ENCODE assay signal across 2 cellular contexts in genomic region chr3:50570508-50571279, GRCh38.
TF ChIP-seq lines count a peak whose summit lies in the region.

No MANE protein-coding gene starts in this region.

TF ChIP-seq in SK-N-SH, 30 proteins besides CTCF, POLR2A, EP300 and RAD21 (continued from another document):
- TF ChIP-seq RCOR1 (IDR thresholded peaks at IDR 0.05; ENCODE audit: low read length), result no peak
- TF ChIP-seq POLR2AphosphoS5 (IDR thresholded peaks at IDR 0.05; ENCODE audit: low read depth, low read length), result no peak
- TF ChIP-seq RFX5 (IDR thresholded peaks at IDR 0.05; ENCODE audit: low read length), result no peak
- no peak for TF ChIP-seq NFIC (IDR thresholded peaks at IDR 0.05; ENCODE audit: borderline replicate concordance)
- TF ChIP-seq REST (IDR thresholded peaks at IDR 0.05; ENCODE audit: low read depth, low read length), result no peak
- TF ChIP-seq JUND (IDR thresholded peaks at IDR 0.05), result no peak
- TF ChIP-seq ELF1 (IDR thresholded peaks at IDR 0.05), result no peak
- no peak for TF ChIP-seq IRF3 (IDR thresholded peaks at IDR 0.05; ENCODE audit: low read depth, low read length)
- TF ChIP-seq EZH2phosphoT487 (IDR thresholded peaks at IDR 0.05; ENCODE audit: borderline replicate concordance, low read depth), result no peak
- no peak for TF ChIP-seq USF1 (IDR thresholded peaks at IDR 0.05; ENCODE audit: borderline replicate concordance, low read depth)
- TF ChIP-seq FOXJ3 (CRISPR knock-in tag; IDR thresholded peaks at IDR 0.05), result no peak
- TF ChIP-seq FOSL2 (IDR thresholded peaks at IDR 0.05; ENCODE audit: borderline replicate concordance, low read depth), result no peak
- no peak for TF ChIP-seq CHD2 (IDR thresholded peaks at IDR 0.05; ENCODE audit: low read length, partially characterized antibody)

TF ChIP-seq in SK-N-SH treated with all-trans-retinoic acid at 6 μM for 48 hours, 23 proteins besides CTCF, POLR2A, EP300 and RAD21 (continued from another document):
- TF ChIP-seq POU6F1 (CRISPR knock-in tag; IDR thresholded peaks at IDR 0.05; ENCODE audit: borderline replicate concordance, low read depth) (no peak), BACH2 (CRISPR knock-in tag; IDR thresholded peaks at IDR 0.05; ENCODE audit: borderline replicate concordance) (no peak), TCF4 (CRISPR knock-in tag; IDR thresholded peaks at IDR 0.05; ENCODE audit: borderline replicate concordance) (no peak), ISL1 (CRISPR knock-in tag; IDR thresholded peaks at IDR 0.05) (no peak), SNAI2 (CRISPR knock-in tag; IDR thresholded peaks at IDR 0.05) (no peak), TOX (CRISPR knock-in tag; IDR thresholded peaks at IDR 0.05; ENCODE audit: borderline replicate concordance) (no peak), CREB5 (CRISPR knock-in tag; IDR thresholded peaks at IDR 0.05; ENCODE audit: low read depth) (no peak), ZNF70 (CRISPR knock-in tag; IDR thresholded peaks at IDR 0.05) (no peak), GLIS3 (CRISPR knock-in tag; IDR thresholded peaks at IDR 0.05) (no peak), CSRNP3 (CRISPR knock-in tag; IDR thresholded peaks at IDR 0.05) (no peak), ZFP30 (CRISPR knock-in tag; IDR thresholded peaks at IDR 0.05) (no peak), PATZ1 (CRISPR knock-in tag; IDR thresholded peaks at IDR 0.05; ENCODE audit: borderline replicate concordance) (no peak), CSDC2 (CRISPR knock-in tag; IDR thresholded peaks at IDR 0.05) (no peak)
